ENCODE assay signal across 1 cellular context in genomic region chr11:47863189-47863892, GRCh38.
TF ChIP-seq lines count a peak whose summit lies in the region.

No MANE protein-coding gene starts in this region.

TF ChIP-seq in K562, 482 proteins besides CTCF, POLR2A, EP300 and RAD21 (continued from another document and continues in another):
- TF ChIP-seq MNT (conservative IDR thresholded peaks at IDR 0.05) = peak; percentile 15 to 47; a peak in 1 of 4 replicates
- no peak for TF ChIP-seq E2F4 (CRISPR knock-in tag; IDR thresholded peaks at IDR 0.05; ENCODE audit: low read depth)
- TF ChIP-seq MTA3 (IDR thresholded peaks at IDR 0.05; ENCODE audit: borderline replicate concordance) = no peak
- TF ChIP-seq BRF2 (IDR thresholded peaks at IDR 0.05; ENCODE audit: borderline replicate concordance, insufficient read depth, insufficient read length) = no peak
- TF ChIP-seq SMARCE1 (IDR thresholded peaks at IDR 0.05) = peak; percentile 78; the same call in 1 of the 2 replicates
- TF ChIP-seq FOXM1 (IDR thresholded peaks at IDR 0.05; ENCODE audit: low read depth) = no peak
- TF ChIP-seq FOXM1 (CRISPR knock-in tag; IDR thresholded peaks at IDR 0.05; ENCODE audit: low read depth) = no peak
- no peak for TF ChIP-seq ZNF263 (CRISPR knock-in tag; IDR thresholded peaks at IDR 0.05; ENCODE audit: borderline replicate concordance)
- TF ChIP-seq ZNF311 (CRISPR knock-in tag; IDR thresholded peaks at IDR 0.05) = no peak
- no peak for TF ChIP-seq ZNF184 (CRISPR knock-in tag; IDR thresholded peaks at IDR 0.05)
- no peak for TF ChIP-seq SMARCB1 (IDR thresholded peaks at IDR 0.05; ENCODE audit: insufficient read length, low read depth)
- no peak for TF ChIP-seq TARDBP (IDR thresholded peaks at IDR 0.05)
- peak; percentile 60; the same call in 1 of the 2 replicates for TF ChIP-seq SOX6 (IDR thresholded peaks at IDR 0.05)
- TF ChIP-seq HDAC8 (tag; IDR thresholded peaks at IDR 0.05) = no peak
- no peak for TF ChIP-seq SMAD4 (CRISPR knock-in tag; conservative IDR thresholded peaks at IDR 0.05)
- TF ChIP-seq ZEB2 (IDR thresholded peaks at IDR 0.05) = no peak
- TF ChIP-seq ASH1L (IDR thresholded peaks at IDR 0.05; ENCODE audit: borderline replicate concordance, low read depth, partially characterized antibody) = no peak
- TF ChIP-seq ETV5 (CRISPR knock-in tag; IDR thresholded peaks at IDR 0.05; ENCODE audit: low read depth) = no peak
- no peak for TF ChIP-seq IRF2 (CRISPR knock-in tag; IDR thresholded peaks at IDR 0.05)
- no peak for TF ChIP-seq EWSR1 (IDR thresholded peaks at IDR 0.05; ENCODE audit: borderline replicate concordance, low read depth, partially characterized antibody)
- no peak for TF ChIP-seq SRSF7 (optimal IDR thresholded peaks at IDR 0.05; ENCODE audit: low read depth, low read length)
- TF ChIP-seq MLLT1 (IDR thresholded peaks at IDR 0.05) = peak in 1 of 2 experiments; percentile 39; a peak in 1 of 4 replicates
- TF ChIP-seq CEBPG (CRISPR knock-in tag; IDR thresholded peaks at IDR 0.05) = no peak
- peak in 1 of 2 experiments; percentile 79; a peak in 3 of 4 replicates for TF ChIP-seq CEBPG (tag; conservative IDR thresholded peaks at IDR 0.05 in 1 of 2, IDR thresholded peaks at IDR 0.05 in 1 of 2)
- TF ChIP-seq ADNP (tag; IDR thresholded peaks at IDR 0.05) = no peak
- TF ChIP-seq RBM25 (IDR thresholded peaks at IDR 0.05; ENCODE audit: low read depth, low read length, severe bottlenecking) = no peak
- no peak for TF ChIP-seq HMG20A (CRISPR knock-in tag; conservative IDR thresholded peaks at IDR 0.05)
- TF ChIP-seq SAFB2 (IDR thresholded peaks at IDR 0.05; ENCODE audit: borderline replicate concordance, low read depth, low read length, severe bottlenecking) = no peak
- TF ChIP-seq RFX1 (IDR thresholded peaks at IDR 0.05) = peak; percentile 26; the same call in 1 of the 2 replicates
- TF ChIP-seq USF2 (CRISPR knock-in tag; IDR thresholded peaks at IDR 0.05) = no peak
- no peak for TF ChIP-seq SIRT6 (IDR thresholded peaks at IDR 0.05; ENCODE audit: low read depth, low read length)
- TF ChIP-seq ZHX1 (conservative IDR thresholded peaks at IDR 0.05; ENCODE audit: low read length) = no peak
- TF ChIP-seq NCOA6 (IDR thresholded peaks at IDR 0.05) = no peak
- peak; percentile 76 to 83 for TF ChIP-seq FOXK2 (conservative IDR thresholded peaks at IDR 0.05 in 1 of 2, IDR thresholded peaks at IDR 0.05 in 1 of 2; ENCODE audit: low read depth in 2 of 2)
- no peak for TF ChIP-seq HCFC1 (IDR thresholded peaks at IDR 0.05; ENCODE audit: low read depth, low read length)
- TF ChIP-seq CCNT2 (IDR thresholded peaks at IDR 0.05; ENCODE audit: borderline replicate concordance, extremely low read depth, insufficient read length, low read depth, low read length) = no peak
- TF ChIP-seq KLF13 (tag; IDR thresholded peaks at IDR 0.05; ENCODE audit: borderline replicate concordance, low read depth) = no peak
- TF ChIP-seq ZNF644 (tag; IDR thresholded peaks at IDR 0.05; ENCODE audit: low read depth) = no peak
- TF ChIP-seq ZNF79 (CRISPR knock-in tag; IDR thresholded peaks at IDR 0.05; ENCODE audit: low read depth) = no peak
- TF ChIP-seq CEBPB (tag; IDR thresholded peaks at IDR 0.05) = peak; percentile 68
- TF ChIP-seq SMAD3 (CRISPR knock-in tag; conservative IDR thresholded peaks at IDR 0.05) = no peak
- TF ChIP-seq CCAR2 (IDR thresholded peaks at IDR 0.05; ENCODE audit: low read depth, low read length) = no peak
- no peak for TF ChIP-seq NFATC3 (IDR thresholded peaks at IDR 0.05)
- TF ChIP-seq ZBTB17 (CRISPR knock-in tag; IDR thresholded peaks at IDR 0.05) = no peak
- no peak for TF ChIP-seq ZNF174 (CRISPR knock-in tag; IDR thresholded peaks at IDR 0.05)
- no peak for TF ChIP-seq U2AF2 (optimal IDR thresholded peaks at IDR 0.05; ENCODE audit: low read depth, low read length)
- no peak for TF ChIP-seq TAF1 (IDR thresholded peaks at IDR 0.05; ENCODE audit: control insufficient read depth, extremely low read depth, insufficient read depth, low read length, severe bottlenecking)
- no peak for TF ChIP-seq TAL1 (IDR thresholded peaks at IDR 0.05)
- no peak; the same call in 1 of the 2 replicates for TF ChIP-seq MEF2D (tag; conservative IDR thresholded peaks at IDR 0.05; ENCODE audit: low read depth)
- no peak for TF ChIP-seq PRDM10 (IDR thresholded peaks at IDR 0.05; ENCODE audit: partially characterized antibody)
- TF ChIP-seq ZNF354B (CRISPR knock-in tag; IDR thresholded peaks at IDR 0.05) = no peak
- TF ChIP-seq FOXK1 (CRISPR knock-in tag; IDR thresholded peaks at IDR 0.05; ENCODE audit: borderline replicate concordance) = no peak
- TF ChIP-seq MAX (CRISPR knock-in tag; IDR thresholded peaks at IDR 0.05) = no peak
- peak; percentile 42; the same call in 1 of the 2 replicates for TF ChIP-seq C11orf30 (IDR thresholded peaks at IDR 0.05; ENCODE audit: low read depth)
- no peak for TF ChIP-seq ZBTB9 (CRISPR knock-in tag; IDR thresholded peaks at IDR 0.05)
- TF ChIP-seq IRF9 (tag; IDR thresholded peaks at IDR 0.05) = no peak
- no peak for TF ChIP-seq NFYB (IDR thresholded peaks at IDR 0.05; ENCODE audit: extremely low read depth, insufficient read length)
